10 cellular contexts compared by ENCODE assay signal in the genomic region with DNA sequence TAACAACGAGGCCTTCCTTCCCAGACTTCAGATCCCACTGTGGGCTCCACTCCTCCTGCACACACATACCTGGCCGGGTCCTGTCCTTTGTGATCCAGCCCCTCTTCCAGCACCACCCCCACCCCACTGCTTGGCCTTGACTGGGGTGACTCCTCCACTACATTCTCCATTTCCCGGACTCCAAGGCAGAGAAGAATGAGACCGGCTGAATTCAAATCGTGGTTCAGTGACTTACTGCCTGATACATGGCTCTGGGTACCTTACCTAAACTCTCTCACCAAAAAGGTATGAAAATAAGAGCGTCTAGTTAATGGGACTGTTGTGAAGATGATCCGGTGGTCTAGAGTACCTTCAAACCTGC. TPM values are rescaled to one million over a fixed set of nuclear protein-coding genes. Genes with fewer than 3 reads are reported as not detected.
DNase-seq lines count a peak whose midpoint lies in the region; ATAC-seq and TF ChIP-seq lines count a peak whose summit lies in the region.
"Had no signal": no experiment of that assay in that cellular context is flagged by ENCODE, and none has a peak within 500 bp of the region (broad histone marks: within the 10 kb centered on the region; RNA-seq: fewer than 3 reads in every experiment).

No MANE protein-coding gene starts in this region.

- peaks cover 12% of the 10 kb centered on the region for H3K27me3 Mint-ChIP-seq in stimulated activated naive CD8-positive, alpha-beta T cell treated with anti-CD3 and anti-CD28 coated beads, Interleukin-15, Interleukin-2, amounts not matched to agents 100 ng/mL and 50 ng/mL, for 24 hours
- peaks cover 41% of the 10 kb centered on the region for H3K27me3 Mint-ChIP-seq in endodermal cell (ENCODE audit: insufficient read depth)

- H3K4me3 ChIP-seq in endodermal cell (ENCODE audit: low read length) = no peak overlapping the region
- H3K4me3 ChIP-seq in neutrophil (ENCODE audit: low read depth in 1 of 2, low read length in 1 of 2) = no peak overlapping the region
- H3K4me3 ChIP-seq: SJCRH30 had no signal

- H3K27ac ChIP-seq in endodermal cell (ENCODE audit: low read depth, low read length) (no peak overlapping the region), neutrophil (peak overlapping the region; percentile 44)
- H3K27ac ChIP-seq: SJCRH30 had no signal

- H3K9me3 Mint-ChIP-seq in stimulated activated naive CD8-positive, alpha-beta T cell treated with anti-CD3 and anti-CD28 coated beads, Interleukin-15, Interleukin-2, amounts not matched to agents 100 ng/mL and 50 ng/mL, for 24 hours = no peaks in the 10 kb centered on the region
- H3K9me3 Mint-ChIP-seq in endodermal cell = no peaks in the 10 kb centered on the region

- TF ChIP-seq CTCF in endodermal cell (conservative IDR thresholded peaks at IDR 0.05) (no peak), neutrophil (IDR thresholded peaks at IDR 0.05) (no peak)

- H3K9me3 ChIP-seq in endodermal cell (ENCODE audit: control insufficient read depth, low read length) (no peaks in the 10 kb centered on the region), neutrophil (no peaks in the 10 kb centered on the region)
- H3K9me3 ChIP-seq: SJCRH30 had no signal

- ATAC-seq in stimulated activated naive CD8-positive, alpha-beta T cell treated with anti-CD3 and anti-CD28 coated beads, Interleukin-15, Interleukin-2, amounts not matched to agents 100 U/mL and 50 U/mL, for 24 hours = no peak
- ATAC-seq in GM21737 (IDR thresholded peaks at IDR 0.05; ENCODE audit: unreplicated experiment) = no peak
- ATAC-seq in GM18505 (IDR thresholded peaks at IDR 0.05; ENCODE audit: unreplicated experiment) = no peak

- H3K4me1 Mint-ChIP-seq in stimulated activated naive CD8-positive, alpha-beta T cell treated with anti-CD3 and anti-CD28 coated beads, Interleukin-15, Interleukin-2, amounts not matched to agents 100 ng/mL and 50 ng/mL, for 24 hours (ENCODE audit: low read depth) = peaks cover 29% of the 10 kb centered on the region
- peaks cover 20% of the 10 kb centered on the region for H3K4me1 Mint-ChIP-seq in endodermal cell

- TF ChIP-seq POLR2A in GM18505 (IDR thresholded peaks at IDR 0.05; ENCODE audit: borderline replicate concordance, extremely low read depth, insufficient read depth, insufficient read length) = no peak

- H3K36me3 ChIP-seq in endodermal cell (ENCODE audit: control insufficient read depth, insufficient read depth, low read length) (no peaks in the 10 kb centered on the region), neutrophil (no peaks in the 10 kb centered on the region)
- H3K36me3 ChIP-seq: SJCRH30 had no signal

- 42 to 45% methylated on average over 4 to 7 of the region's 7 CpGs for WGBS in endodermal cell (ENCODE audit: insufficient coverage in 1 of 2, insufficient read length in 1 of 2), 2 experiments

- H3K4me1 ChIP-seq in endodermal cell (ENCODE audit: control insufficient read depth, insufficient read depth, low read length) (peaks cover 14% of the 10 kb centered on the region), neutrophil (ENCODE audit: control insufficient read depth in 1 of 2, insufficient read depth in 1 of 2, low read depth in 1 of 2, low read length in 1 of 2) (peaks cover 24 to 33% of the 10 kb centered on the region in 2 experiments)

- no peak for DNase-seq in stimulated activated naive CD8-positive, alpha-beta T cell treated with anti-CD3 and anti-CD28 coated beads, Interleukin-15, Interleukin-2, amounts not matched to agents 100 U/mL and 50 U/mL, for 24 hours
- DNase-seq in endodermal cell (no peak), NCI-H2029 treated with DMSO at 0.1 percent for 48 hours (lab: John Stamatoyannopoulos, UW) (no peak), HPDE6-E6E7 (ENCODE audit: extremely low spot score) (no peak)
- DNase-seq: DMS153, SJCRH30 had no signal

- peak overlapping the region; percentile 56 for H3K4me3 Mint-ChIP-seq in stimulated activated naive CD8-positive, alpha-beta T cell treated with anti-CD3 and anti-CD28 coated beads, Interleukin-15, Interleukin-2, amounts not matched to agents 100 ng/mL and 50 ng/mL, for 24 hours
- H3K4me3 Mint-ChIP-seq in endodermal cell = peak overlapping the region; percentile 78

- H3K27ac Mint-ChIP-seq in stimulated activated naive CD8-positive, alpha-beta T cell treated with anti-CD3 and anti-CD28 coated beads, Interleukin-15, Interleukin-2, amounts not matched to agents 100 ng/mL and 50 ng/mL, for 24 hours = peak overlapping the region; percentile 17
- H3K27ac Mint-ChIP-seq in endodermal cell = no peak overlapping the region

- no peaks in the 10 kb centered on the region for H3K36me3 Mint-ChIP-seq in stimulated activated naive CD8-positive, alpha-beta T cell treated with anti-CD3 and anti-CD28 coated beads, Interleukin-15, Interleukin-2, amounts not matched to agents 100 ng/mL and 50 ng/mL, for 24 hours (ENCODE audit: low read depth)
- H3K36me3 Mint-ChIP-seq in endodermal cell (ENCODE audit: low read depth) = peaks cover 3% of the 10 kb centered on the region

- H3K9ac ChIP-seq in endodermal cell (ENCODE audit: extremely low read depth, low read length, poor library complexity, severe bottlenecking) = no peak overlapping the region

- H3K27me3 ChIP-seq in endodermal cell (ENCODE audit: control insufficient read depth, insufficient read depth, low read length, poor library complexity, severe bottlenecking) (peaks cover 16% of the 10 kb centered on the region), neutrophil (peaks cover 74% of the 10 kb centered on the region)
- H3K27me3 ChIP-seq: SJCRH30 had no signal

RNA-seq across cellular contexts. Expression of a gene that starts 1.7 kb away (rescaled TPM):
- total RNA-seq in endodermal cell = 1 to 10 TPM; 7.7 to 8.4 TPM
- 2.4 TPM for polyA plus RNA-seq in endodermal cell (2013, experiment 1 of 2)
- 2.6 TPM for polyA plus RNA-seq in endodermal cell (2013, experiment 2 of 2)

RNA-seq across cellular contexts. Expression of a gene that starts 3.7 kb away (rescaled TPM):
- 100 to 1,000 TPM; 133 to 152 TPM for total RNA-seq in endodermal cell
- polyA plus RNA-seq in endodermal cell (2013, experiment 1 of 2) = 103 TPM
- 95.5 TPM for polyA plus RNA-seq in endodermal cell (2013, experiment 2 of 2)

RNA-seq across cellular contexts. Expression of a gene that starts 46.3 kb away (rescaled TPM):
- total RNA-seq in endodermal cell = 10 to 100 TPM; 82.5 to 87.3 TPM
- polyA plus RNA-seq in endodermal cell (2013, experiment 1 of 2) = 89.7 TPM
- 92.2 TPM for polyA plus RNA-seq in endodermal cell (2013, experiment 2 of 2)
